Comparison of ENCODE assay signal across 33 cellular contexts in genomic region chr5:51024263-51024662, GRCh38.
"Had no signal": no experiment of that assay in that cellular context is flagged by ENCODE, and none has a peak within 500 bp of the region (broad histone marks: within the 10 kb centered on the region; RNA-seq: fewer than 3 reads in every experiment).

No MANE protein-coding gene starts in this region.

- H3K27ac ChIP-seq: adrenal gland, ascending aorta, body of pancreas, brain microvascular endothelial cell, breast epithelium, cardiac muscle cell had no signal

- DNase-seq: activated effector memory CD4-positive, alpha-beta T cell treated with anti-CD3 and anti-CD28 coated beads, Interleukin-2, amount 50 U/mL, for 16 hours; activated effector memory CD4-positive, alpha-beta T cell treated with Interleukin-2 at 50 U/mL for 16 hours; activated gamma-delta T cell; activated gamma-delta T cell treated with Interleukin-2 at 50 U/mL for 16 hours; activated naive CD4-positive, alpha-beta T cell; activated naive CD4-positive, alpha-beta T cell treated with anti-CD3 and anti-CD28 coated beads for 36 hours; activated naive CD4-positive, alpha-beta T cell treated with anti-CD3 and anti-CD28 coated beads, Interleukin-2, amount 10 ng/mL, durations not matched to agents 7 days and 5 days; activated naive CD4-positive, alpha-beta T cell treated with anti-CD3 and anti-CD28 coated beads, Interleukin-2, amount 50 U/mL, for 16 hours; activated naive CD4-positive, alpha-beta T cell treated with Interleukin-2 at 50 U/mL for 16 hours; activated naive CD8-positive, alpha-beta T cell treated with anti-CD3 and anti-CD28 coated beads for 36 hours; activated naive CD8-positive, alpha-beta T cell treated with anti-CD3 and anti-CD28 coated beads, Interleukin-2, amount 10 ng/mL, durations not matched to agents 7 days and 5 days; activated naive CD8-positive, alpha-beta T cell treated with anti-CD3 and anti-CD28 coated beads, Interleukin-2, amount 50 U/mL, for 24 hours; activated T-cell treated with anti-CD3 and anti-CD28 coated beads, Interleukin-2, amount 50 U/mL, for 24 hours; activated T-cell treated with anti-CD3 and anti-CD28 coated beads, Interleukin-2, amount 50 U/mL, for 4 hours; activated T-cell treated with anti-CD3 and anti-CD28 coated beads, Interleukin-2, amount 50 U/mL, for 48 hours; activated T-cell treated with anti-CD3 and anti-CD28 coated beads, Interleukin-2, amount 50 U/mL, for 72 hours; adrenal gland; amniotic stem cell; amygdala; anterior cingulate cortex; aorta; body of pancreas; brain microvascular endothelial cell; caudate nucleus; central memory CD4-positive, alpha-beta T cell; cerebellar nuclear complex had no signal

- H3K27me3 ChIP-seq: adrenal gland, ascending aorta, body of pancreas, brain microvascular endothelial cell, breast epithelium, cardiac muscle cell had no signal

- FAIRE-seq: astrocyte, bronchial epithelial cell had no signal

- H3K4me3 ChIP-seq: adrenal gland, ascending aorta, body of pancreas, breast epithelium, cardiac muscle cell had no signal

- H3K36me3 ChIP-seq: adrenal gland, ascending aorta, brain microvascular endothelial cell, breast epithelium, cardiac muscle cell had no signal

- ATAC-seq: activated naive CD4-positive, alpha-beta T cell treated with anti-CD3 and anti-CD28 coated beads, Interleukin-2, amount 50 U/mL, for 72 hours; activated naive CD8-positive, alpha-beta T cell treated with anti-CD3 and anti-CD28 coated beads, Interleukin-2, amount 50 U/mL, for 24 hours; activated T-cell treated with anti-CD3 and anti-CD28 coated beads, Interleukin-2, amount 50 U/mL, for 4 hours; activated T-cell treated with anti-CD3 and anti-CD28 coated beads, Interleukin-2, amount 50 U/mL, for 72 hours; activated T-helper 17 cell treated with anti-CD3 and anti-CD28 coated beads, Interleukin-2, amount 50 U/mL, for 72 hours; body of pancreas had no signal

- H3K9me3 ChIP-seq: adrenal gland, ascending aorta, body of pancreas, breast epithelium had no signal

- H3K4me1 ChIP-seq: adrenal gland, ascending aorta, body of pancreas, breast epithelium had no signal
